In the genomic region with DNA sequence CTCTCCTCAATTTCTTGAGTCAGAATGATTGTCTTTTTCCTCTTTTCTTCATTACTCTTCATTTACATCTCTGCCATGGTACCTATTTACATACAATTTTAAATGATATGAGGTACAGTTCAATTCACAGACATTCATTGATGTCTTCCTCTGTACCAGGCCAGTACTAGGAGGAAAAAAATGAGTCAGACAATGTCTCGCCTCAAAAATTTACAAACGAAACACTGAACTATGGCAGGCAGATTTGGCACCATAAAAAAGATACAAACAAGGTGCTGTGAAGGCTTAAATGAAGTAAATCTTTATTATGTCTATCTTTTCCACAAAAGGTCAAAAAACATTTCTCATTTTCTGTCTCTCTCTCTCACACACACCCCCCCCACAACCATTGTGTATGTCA, we compare ENCODE assay signal across 24 cellular contexts.
"Had no signal": no experiment of that assay in that cellular context is flagged by ENCODE, and none has a peak within 500 bp of the region (broad histone marks: within the 10 kb centered on the region; RNA-seq: fewer than 3 reads in every experiment).

No MANE protein-coding gene starts in this region.

- H3K9me3 Mint-ChIP-seq: activated naive CD4-positive, alpha-beta T cell treated with anti-CD3 and anti-CD28 coated beads, Interleukin-2, amount 50 U/mL, for 24 hours; T-cell had no signal

- H3K27ac Mint-ChIP-seq: activated CD8-positive, alpha-beta T cell treated with anti-CD3 and anti-CD28 coated beads, Interleukin-2, amount 10 ng/mL, durations not matched to agents 7 days and 5 days; activated naive CD4-positive, alpha-beta T cell treated with anti-CD3 and anti-CD28 coated beads, Interleukin-2, amount 50 U/mL, for 24 hours; T-cell had no signal

- H3K4me1 ChIP-seq: ascending aorta had no signal

- DNase-seq: activated CD4-positive, alpha-beta T cell treated with anti-CD3 and anti-CD28 coated beads for 4 hours; activated CD8-positive, alpha-beta memory T cell treated with anti-CD3 and anti-CD28 coated beads, Interleukin-2, amount 50 U/mL, for 48 hours; activated CD8-positive, alpha-beta T cell treated with anti-CD3 and anti-CD28 coated beads, Interleukin-2, amount 10 ng/mL, durations not matched to agents 7 days and 5 days; activated naive CD4-positive, alpha-beta T cell; activated T-cell treated with anti-CD3 and anti-CD28 coated beads, Interleukin-2, amount 50 U/mL, for 1 hour; amniotic stem cell; caudate nucleus; Kasumi-1; KBM-7; NCI-H1048; NCI-H146; NCI-H1930; NCI-H2171; NCI-H226; NCI-H526; NCI-H774; RPMI8226; T-cell had no signal

- H3K36me3 Mint-ChIP-seq: activated naive CD4-positive, alpha-beta T cell treated with anti-CD3 and anti-CD28 coated beads, Interleukin-2, amount 50 U/mL, for 24 hours; T-cell had no signal

- H3K4me3 Mint-ChIP-seq: activated CD8-positive, alpha-beta T cell treated with anti-CD3 and anti-CD28 coated beads, Interleukin-2, amount 10 ng/mL, durations not matched to agents 7 days and 5 days; activated naive CD4-positive, alpha-beta T cell treated with anti-CD3 and anti-CD28 coated beads, Interleukin-2, amount 50 U/mL, for 24 hours; T-cell had no signal

- H3K4me3 ChIP-seq: ascending aorta, breast epithelium, SK-N-MC had no signal

- H3K9me3 ChIP-seq: ascending aorta, breast epithelium had no signal

- H3K27ac ChIP-seq: ascending aorta, breast epithelium, SK-N-MC, VCaP had no signal

- H3K27me3 ChIP-seq: ascending aorta, breast epithelium had no signal

- ATAC-seq: activated CD8-positive, alpha-beta T cell treated with anti-CD3 and anti-CD28 coated beads, Interleukin-2, amount 10 ng/mL, durations not matched to agents 7 days and 5 days; Right ventricle myocardium inferior; T-cell had no signal

- H3K36me3 ChIP-seq: ascending aorta, breast epithelium had no signal

- H3K4me1 Mint-ChIP-seq: activated naive CD4-positive, alpha-beta T cell treated with anti-CD3 and anti-CD28 coated beads, Interleukin-2, amount 50 U/mL, for 24 hours had no signal
